Comparison of ENCODE assay signal across 27 cellular contexts in genomic region chr17:70473049-70473448, GRCh38.
"Had no signal": no experiment of that assay in that cellular context is flagged by ENCODE, and none has a peak within 500 bp of the region (broad histone marks: within the 10 kb centered on the region; RNA-seq: fewer than 3 reads in every experiment).

No MANE protein-coding gene starts in this region.

- H3K27ac ChIP-seq: heart left ventricle, left ventricle myocardium inferior, pancreas, prostate gland, sigmoid colon, testis, thyroid gland, transverse colon, uterus had no signal

- H3K27me3 Mint-ChIP-seq: memory B cell; naive thymus-derived CD4-positive, alpha-beta T cell; natural killer cell treated with Interleukin-12 subunit alpha and Interleukin-12 subunit beta and Interleukin-15 and Interleukin-18, amount 100 ng/mL, for 72 hours; stimulated activated memory B cell treated with anti-CD40 and anti-IgM and Interleukin-4, amounts not matched to agents 10 μg/mL and 1 μg/mL and 100 μg/mL, for 72 hours; stimulated activated naive CD8-positive, alpha-beta T cell treated with anti-CD3 and anti-CD28 coated beads, Interleukin-15, amount 100 ng/mL, for 72 hours had no signal

- H3K4me3 Mint-ChIP-seq: immature natural killer cell; memory B cell; naive thymus-derived CD4-positive, alpha-beta T cell; natural killer cell treated with Interleukin-12 subunit alpha and Interleukin-12 subunit beta and Interleukin-15 and Interleukin-18, amount 100 ng/mL, for 72 hours; stimulated activated memory B cell treated with anti-CD40 and anti-IgM and Interleukin-4, amounts not matched to agents 10 μg/mL and 1 μg/mL and 100 μg/mL, for 72 hours; stimulated activated naive CD8-positive, alpha-beta T cell treated with anti-CD3 and anti-CD28 coated beads, Interleukin-15, amount 100 ng/mL, for 72 hours had no signal

- H3K9me3 ChIP-seq: mucosa of descending colon, pancreas, prostate gland, sigmoid colon, testis, thyroid gland, transverse colon, uterus had no signal

- H3K36me3 Mint-ChIP-seq: immature natural killer cell; memory B cell; naive thymus-derived CD4-positive, alpha-beta T cell; natural killer cell treated with Interleukin-12 subunit alpha and Interleukin-12 subunit beta and Interleukin-15 and Interleukin-18, amount 100 ng/mL, for 72 hours; stimulated activated memory B cell treated with anti-CD40 and anti-IgM and Interleukin-4, amounts not matched to agents 10 μg/mL and 1 μg/mL and 100 μg/mL, for 72 hours had no signal

- H3K4me3 ChIP-seq: heart left ventricle, left ventricle myocardium inferior, mucosa of descending colon, pancreas, prostate gland, sigmoid colon, testis, thyroid gland, transverse colon, uterus had no signal

- H3K4me1 ChIP-seq: heart left ventricle, left ventricle myocardium inferior, pancreas, prostate gland, sigmoid colon, testis, thyroid gland, transverse colon, uterus had no signal

- H3K36me3 ChIP-seq: heart left ventricle, left ventricle myocardium inferior, pancreas, prostate gland, sigmoid colon, thyroid gland, transverse colon, uterus had no signal

- H3K27me3 ChIP-seq: heart left ventricle, sigmoid colon, testis, thyroid gland, transverse colon, uterus had no signal

- H3K9me3 Mint-ChIP-seq: natural killer cell treated with Interleukin-12 subunit alpha and Interleukin-12 subunit beta and Interleukin-15 and Interleukin-18, amount 100 ng/mL, for 72 hours had no signal

- H3K27ac Mint-ChIP-seq: immature natural killer cell; memory B cell; naive thymus-derived CD4-positive, alpha-beta T cell; natural killer cell treated with Interleukin-12 subunit alpha and Interleukin-12 subunit beta and Interleukin-15 and Interleukin-18, amount 100 ng/mL, for 72 hours; stimulated activated memory B cell treated with anti-CD40 and anti-IgM and Interleukin-4, amounts not matched to agents 10 μg/mL and 1 μg/mL and 100 μg/mL, for 72 hours; stimulated activated naive CD8-positive, alpha-beta T cell treated with anti-CD3 and anti-CD28 coated beads, Interleukin-15, amount 100 ng/mL, for 72 hours had no signal

- DNase-seq: hypothalamus; immature natural killer cell; left ventricle myocardium inferior; midbrain; mucosa of descending colon; naive thymus-derived CD4-positive, alpha-beta T cell; nucleus accumbens; retina; sigmoid colon; small intestine; stimulated activated CD4-positive, alpha-beta T cell treated with anti-CD3 and anti-CD28 coated beads, Interleukin-1b, Interleukin-23, amount 100 ng/mL, for 48 hours; stimulated activated CD4-positive, alpha-beta T cell treated with anti-CD3 and anti-CD28 coated beads, Interleukin-2, amount 100 ng/mL, for 48 hours; stimulated activated CD4-positive, alpha-beta T cell treated with anti-CD3 and anti-CD28 coated beads, Interleukin-4, amount 100 ng/mL, for 4 hours; stimulated activated CD8-positive, alpha-beta memory T cell treated with anti-CD3 and anti-CD28 coated beads, Interleukin-4, amount 100 ng/mL, for 48 hours; stimulated activated naive CD4-positive, alpha-beta T cell treated with Interleukin-2 at 50 U/mL for 16 hours; stimulated activated naive CD8-positive, alpha-beta T cell treated with anti-CD3 and anti-CD28 coated beads, Interleukin-15, amount 100 ng/mL, for 72 hours; testis; thyroid gland; transverse colon; uterus had no signal

- H3K4me1 Mint-ChIP-seq: immature natural killer cell; memory B cell; naive thymus-derived CD4-positive, alpha-beta T cell; stimulated activated memory B cell treated with anti-CD40 and anti-IgM and Interleukin-4, amounts not matched to agents 10 μg/mL and 1 μg/mL and 100 μg/mL, for 72 hours; stimulated activated naive CD8-positive, alpha-beta T cell treated with anti-CD3 and anti-CD28 coated beads, Interleukin-15, amount 100 ng/mL, for 72 hours had no signal

- ATAC-seq: heart left ventricle; mucosa of descending colon; naive thymus-derived CD4-positive, alpha-beta T cell; pancreas; right cardiac atrium; stimulated activated memory B cell treated with anti-CD40 and anti-IgM and Interleukin-4, amounts not matched to agents 10 μg/mL and 1 μg/mL and 100 μg/mL, for 72 hours; stimulated activated naive CD8-positive, alpha-beta T cell treated with anti-CD3 and anti-CD28 coated beads, Interleukin-15, amount 100 ng/mL, for 72 hours had no signal
